8 cellular contexts compared by ENCODE assay signal in the genomic region with DNA sequence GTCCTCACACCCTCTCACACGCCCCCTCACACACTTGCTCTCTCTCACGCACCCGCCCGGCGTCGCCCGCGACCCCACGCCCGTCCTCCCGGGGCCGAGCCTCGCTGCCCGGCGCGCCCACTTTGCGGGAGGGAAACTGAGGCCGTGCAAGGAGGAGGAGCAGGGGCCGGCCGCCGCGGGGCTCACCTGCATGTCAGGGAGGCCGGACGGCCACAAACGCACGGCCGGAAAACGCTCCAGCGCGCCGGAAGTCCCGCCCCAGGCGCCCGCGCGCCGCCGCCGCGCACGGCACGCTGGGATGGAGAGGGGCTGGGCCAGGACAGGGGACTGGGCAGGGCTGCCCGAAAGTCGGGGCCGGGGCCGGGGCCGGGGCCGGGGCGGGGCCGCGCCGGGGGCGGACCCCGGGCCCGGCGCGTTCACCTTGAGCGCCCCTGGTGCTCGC. TPM values are rescaled to one million over a fixed set of nuclear protein-coding genes. Genes with fewer than 3 reads are reported as not detected.
DNase-seq lines count a peak whose midpoint lies in the region; ATAC-seq and TF ChIP-seq lines count a peak whose summit lies in the region.

TSS of gene CHID1 (minus strand) at position 222 of the 442 bp plus-strand sequence. CDS start 5,994 bp downstream, outside the sequence.

- peak within 1 kb of the TSS; percentile 47 for H3K9ac ChIP-seq in rectal smooth muscle tissue (ENCODE audit: low read length)

- no peak for TF ChIP-seq CTCF in GM13977 (IDR thresholded peaks at IDR 0.05; ENCODE audit: extremely low read depth, insufficient read depth, missing control alignments)
- TF ChIP-seq CTCF in vagina (IDR thresholded peaks at IDR 0.05): no peak

- DNase-seq in GM13977 (ENCODE audit: low spot score) (peak; percentile 100), NCI-H1417 treated with DMSO at 0.1 percent for 48 hours (lab: John Stamatoyannopoulos, UW) (peak; percentile 27), T-helper 2 cell (peak; percentile 59 to 87 (median 76)), right cardiac atrium (peak; percentile 87 to 95 (median 94)), vagina (ENCODE audit: extremely low spot score in 2 of 2) (no peak)

- WGBS in right cardiac atrium: under 1% methylated on average over 59 of the region's 59 CpGs

- intact Hi-C loops in right cardiac atrium (cut with DNase I) (no loop called here), vagina (cut with DNase I) (no loop called here)

- H3K36me3 ChIP-seq in rectal smooth muscle tissue (ENCODE audit: control insufficient read depth, insufficient read depth, low read length) (no peaks in the 10 kb centered on the region), vagina (no peaks in the 10 kb centered on the region)

- H3K4me1 ChIP-seq in right cardiac atrium (ENCODE audit: control insufficient read depth, insufficient read depth, low read length) (no peaks in the 10 kb centered on the region), rectal smooth muscle tissue (ENCODE audit: control insufficient read depth, insufficient read depth, low read length) (peaks cover 4% of the 10 kb centered on the region), vagina (peaks cover 29% of the 10 kb centered on the region)

- in situ Hi-C loops in GM13977 (cut with MboI; ENCODE audit: low pct_unique_long_range_greater_than_20kb, low sequenced_read_pairs, unreplicated experiment): no loop called here

- peak in 1 of 2 donors; percentile 10 for TF ChIP-seq POLR2A in vagina (IDR thresholded peaks at IDR 0.05)

- ATAC-seq in HG02763 (IDR thresholded peaks at IDR 0.05; ENCODE audit: unreplicated experiment) (peak; percentile 87), right cardiac atrium (peak; percentile 96)

- H3K4me3 ChIP-seq in right cardiac atrium (ENCODE audit: low read length) (peak within 1 kb of the TSS; percentile 89), rectal smooth muscle tissue (ENCODE audit: low read length) (peak within 1 kb of the TSS; percentile 82), vagina (peak within 1 kb of the TSS; percentile 91)

- no peaks in the 10 kb centered on the region for H3K9me3 ChIP-seq in right cardiac atrium (ENCODE audit: control insufficient read depth, low read length)
- no peaks in the 10 kb centered on the region for H3K9me3 ChIP-seq in vagina

- H3K27me3 ChIP-seq in right cardiac atrium (ENCODE audit: control insufficient read depth, insufficient read depth) (no peaks in the 10 kb centered on the region), rectal smooth muscle tissue (ENCODE audit: control insufficient read depth, insufficient read depth, low read length) (no peaks in the 10 kb centered on the region), vagina (no peaks in the 10 kb centered on the region)

- H3K27ac ChIP-seq in angular gyrus (ENCODE audit: low read depth, low read length) (peak within 1 kb of the TSS; percentile 24), right cardiac atrium (ENCODE audit: low read length) (peak within 1 kb of the TSS; percentile 92), rectal smooth muscle tissue (ENCODE audit: low read depth, low read length) (peak within 1 kb of the TSS; percentile 92), vagina (peak within 1 kb of the TSS; percentile 90)

RNA-seq across cellular contexts. Expression of gene CHID1, which starts in this region (rescaled TPM):
- total RNA-seq in right cardiac atrium: 10 to 100 TPM; 60.1 to 70.5 (median 65.8) TPM
- polyA plus RNA-seq in right cardiac atrium: 48.9 TPM
- 72.9 TPM for total RNA-seq in vagina

Comparison
In these comparisons a context has a peak if more than half of its experiments do, and no peak if none do; other contexts are left out.
1. DNase-seq: peak in GM13977 (single experiment), NCI-H1417 treated with DMSO at 0.1 percent for 48 hours (single experiment), T-helper 2 cell (5 of 5) and right cardiac atrium (3 of 3); none in vagina (0 of 2).
2. H3K27ac ChIP-seq: peak in every context shown above with its lines; median percentile 92 in right cardiac atrium; 92 in rectal smooth muscle tissue; 90 in vagina; 24 in angular gyrus.
3. Peak in every context shown above with its lines, with median percentiles within 50 percentile points of each other: H3K4me3 ChIP-seq.